ENCODE assay signal across 8 cellular contexts in genomic region chrX:73214366-73215094, GRCh38. TPM values are rescaled to one million over a fixed set of nuclear protein-coding genes. Genes with fewer than 3 reads are reported as not detected.
DNase-seq lines count a peak whose midpoint lies in the region; ATAC-seq and TF ChIP-seq lines count a peak whose summit lies in the region.

TSS of gene NAP1L2 (minus strand) at chrX:73214851. CDS start at chrX:73214492, 359 bp downstream.

- H3K27ac ChIP-seq in coronary artery, result peak within 1 kb of the TSS; percentile 7 to 25

- peak within 1 kb of the TSS; percentile 64 for H3K4me3 ChIP-seq in coronary artery

- TF ChIP-seq CTCF in coronary artery (IDR thresholded peaks at IDR 0.05), result no peak

- ATAC-seq in GM18870 (IDR thresholded peaks at IDR 0.05; ENCODE audit: unreplicated experiment) (peak; percentile 97), HG03159 (IDR thresholded peaks at IDR 0.05; ENCODE audit: unreplicated experiment) (peak; percentile 88), left lobe of liver (peak; percentile 85)

- peak; percentile 31 for DNase-seq in activated CD4-positive, CD25-positive, alpha-beta regulatory T cell treated with anti-CD3 and anti-CD28 coated beads, Interleukin-2, amount 50 U/mL, for 72 hours
- DNase-seq in coronary artery (ENCODE audit: low spot score) (peak; percentile 72), left lobe of liver (ENCODE audit: low spot score) (peak; percentile 39), RKO (ENCODE audit: low spot score) (no peak), NCI-H1417 treated with DMSO at 0.1 percent for 48 hours (lab: John Stamatoyannopoulos, UW) (no peak)
- DNase-seq in stimulated activated CD4-positive, alpha-beta T cell treated with anti-CD3 and anti-CD28 coated beads, Interleukin-2, amount 100 ng/mL, for 48 hours, result peak; percentile 6

RNA-seq across cellular contexts. Expression of gene NAP1L2, which starts in this region (rescaled TPM):
- 0.55 TPM for total RNA-seq in left lobe of liver

Comparison
In these comparisons a context has a peak if more than half of its experiments do, and no peak if none do; other contexts are left out.
1. Peak in DNase-seq and ATAC-seq in left lobe of liver; RNA of the gene not detected or under 1 TPM.
2. DNase-seq: peak in activated CD4-positive, CD25-positive, alpha-beta regulatory T cell treated with anti-CD3 and anti-CD28 coated beads, Interleukin-2, amount 50 U/mL, for 72 hours (single experiment), coronary artery (single experiment) and stimulated activated CD4-positive, alpha-beta T cell treated with anti-CD3 and anti-CD28 coated beads, Interleukin-2, amount 100 ng/mL, for 48 hours (2 of 2); none in RKO (single experiment) and NCI-H1417 treated with DMSO at 0.1 percent for 48 hours (single experiment).
3. Peak in every context shown above with its lines, with median percentiles within 50 percentile points of each other: ATAC-seq.